8 cellular contexts compared by ENCODE assay signal in the genomic region with DNA sequence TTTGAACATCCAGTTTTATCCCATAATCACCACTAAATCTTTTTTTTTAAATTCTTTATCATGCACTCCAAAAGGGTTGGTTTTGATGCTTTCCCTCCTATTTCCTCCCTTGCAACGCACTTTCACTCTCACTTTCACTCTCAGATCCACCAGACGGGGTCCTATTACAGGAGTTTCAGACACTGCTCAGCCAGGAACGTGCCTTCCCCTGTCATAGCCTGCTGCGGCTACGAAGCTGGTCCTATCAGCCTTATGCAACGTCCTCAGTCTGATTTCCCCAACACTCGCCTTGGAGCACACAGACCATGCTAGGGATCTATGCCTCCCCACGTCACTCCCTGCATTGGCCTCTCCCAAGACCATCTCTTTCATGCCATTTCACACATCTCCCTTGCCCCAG. TPM values are rescaled to one million over a fixed set of nuclear protein-coding genes. Genes with fewer than 3 reads are reported as not detected.
A peak's percentile ranks its signal among the peaks of the same experiment; 100 is the strongest.
DNase-seq lines count a peak whose midpoint lies in the region; ATAC-seq and TF ChIP-seq lines count a peak whose summit lies in the region.

No MANE protein-coding gene starts in this region.

- no peaks in the 10 kb centered on the region for H3K27me3 ChIP-seq in rectal smooth muscle tissue (ENCODE audit: control insufficient read depth, insufficient read depth, low read length)

- peaks cover 6% of the 10 kb centered on the region for H3K4me1 ChIP-seq in rectal smooth muscle tissue (ENCODE audit: control insufficient read depth, insufficient read depth, low read length)

- H3K36me3 ChIP-seq in rectal smooth muscle tissue (ENCODE audit: control insufficient read depth, insufficient read depth, low read length) = no peaks in the 10 kb centered on the region

- ATAC-seq in GM19035 (IDR thresholded peaks at IDR 0.05; ENCODE audit: unreplicated experiment) = peak; percentile 67
- ATAC-seq in HG03175 (IDR thresholded peaks at IDR 0.05; ENCODE audit: unreplicated experiment) = peak; percentile 80

- H3K9ac ChIP-seq in rectal smooth muscle tissue (ENCODE audit: low read length) = no peak overlapping the region

- DNase-seq in AG20443 (ENCODE audit: low spot score) = peak; percentile 53
- peak; percentile 8 for DNase-seq in UCSD-AML1 (lab: John Stamatoyannopoulos, UW; ENCODE audit: unreplicated experiment)
- DNase-seq in fibroblast of the aortic adventitia (ENCODE audit: low read depth) = peak; percentile 28
- DNase-seq in GM10266 (ENCODE audit: extremely low spot score) = no peak
- no peak for DNase-seq in NCI-H226

- peak overlapping the region; percentile 56 for H3K4me3 ChIP-seq in fibroblast of the aortic adventitia (ENCODE audit: low read depth, low read length)
- peak overlapping the region; percentile 77 for H3K4me3 ChIP-seq in rectal smooth muscle tissue (ENCODE audit: low read length)

- no peak for TF ChIP-seq CTCF in fibroblast of the aortic adventitia (IDR thresholded peaks at IDR 0.05; ENCODE audit: insufficient read depth, low read length)
- no peak for TF ChIP-seq CTCF in GM10266 (IDR thresholded peaks at IDR 0.05; ENCODE audit: control insufficient read depth, insufficient read depth, low read depth, missing control alignments)

- H3K27ac ChIP-seq in rectal smooth muscle tissue (ENCODE audit: low read depth, low read length) = peak overlapping the region; percentile 67

RNA-seq across cellular contexts. Expression of a gene that starts 23.4 kb away (rescaled TPM):
- total RNA-seq in fibroblast of the aortic adventitia (ENCODE audit: low replicate concordance) = not detected in 2 replicates

Comparison
In these comparisons a context has a peak if more than half of its experiments do, and no peak if none do; other contexts are left out.
1. DNase-seq: peak in AG20443 (single experiment), UCSD-AML1 (single experiment) and fibroblast of the aortic adventitia (single experiment); none in GM10266 (single experiment) and NCI-H226 (single experiment).